In the genomic region with DNA sequence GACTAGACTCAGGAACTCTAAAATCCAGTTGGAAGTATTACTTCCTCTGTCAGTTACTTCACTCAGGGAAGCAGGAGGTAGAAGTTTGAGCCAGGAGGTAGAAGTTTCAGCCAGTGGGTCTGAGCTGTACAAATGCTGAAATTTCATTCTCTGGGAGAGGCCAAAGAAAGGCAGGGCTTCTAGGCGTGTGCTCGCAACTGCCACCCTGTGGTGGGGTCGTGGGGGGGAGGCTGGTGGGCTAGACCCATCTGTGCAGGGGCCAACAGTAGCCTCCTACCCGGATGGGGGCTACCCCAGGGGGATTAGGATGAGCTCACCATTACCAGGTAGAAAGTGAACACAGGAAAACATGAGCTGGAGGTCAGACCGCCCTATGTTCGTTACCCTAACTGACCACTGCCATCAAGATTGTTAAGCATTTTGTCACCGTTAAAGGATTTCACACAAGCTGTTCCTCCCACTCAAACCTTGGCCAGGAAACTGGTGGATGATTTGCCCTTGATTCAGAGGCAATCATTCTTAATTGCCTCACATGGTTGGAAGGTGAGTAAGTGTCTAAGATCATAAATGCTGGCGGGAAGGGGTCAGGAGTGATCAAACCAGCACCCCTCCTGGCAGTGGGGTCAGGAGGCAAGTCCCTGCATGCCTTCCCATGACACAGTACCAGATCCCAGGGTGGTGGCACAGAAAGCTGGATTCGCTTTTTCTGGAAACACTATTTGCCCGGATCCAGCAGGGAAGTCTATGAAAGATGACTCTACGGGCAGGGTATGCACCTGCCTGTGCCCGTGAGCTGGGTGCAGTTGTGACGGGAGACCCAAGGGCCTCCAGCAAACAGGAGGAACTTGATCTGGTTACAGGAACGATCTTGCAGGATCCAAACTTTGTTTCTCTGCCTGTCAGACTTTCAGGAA, we compare ENCODE assay signal across 9 cellular contexts. TPM values are rescaled to one million over a fixed set of nuclear protein-coding genes. Genes with fewer than 3 reads are reported as not detected.
DNase-seq lines count a peak whose midpoint lies in the region; ATAC-seq, FAIRE-seq and TF ChIP-seq lines count a peak whose summit lies in the region.
"Had no signal": no experiment of that assay in that cellular context is flagged by ENCODE, and none has a peak within 500 bp of the region (broad histone marks: within the 10 kb centered on the region; RNA-seq: fewer than 3 reads in every experiment).

No MANE protein-coding gene starts in this region.

- peak overlapping the region; percentile 91 for H3K27ac Mint-ChIP-seq in astrocyte (ENCODE audit: unreplicated experiment)

- intact Hi-C loops in IMR-90 (cut with micrococcal nuclease) = no loop called here

- H2AFZ ChIP-seq in ACC112 (ENCODE audit: low read length, unreplicated experiment) = peak overlapping the region; percentile 43
- H2AFZ ChIP-seq in IMR-90 (replicated peaks; ENCODE audit: low read length, poor library complexity) = peak overlapping the region; percentile 70
- H2AFZ ChIP-seq in astrocyte (ENCODE audit: low read depth, low read length) = no peak overlapping the region

- H3K79me1 ChIP-seq in IMR-90 (ENCODE audit: low read depth in 1 of 2, low read length in 2 of 2) = peaks cover 12 to 17% of the 10 kb centered on the region in 2 experiments

- H3K9ac ChIP-seq in IMR-90 (ENCODE audit: low read depth, low read length) (peak overlapping the region; percentile 43), astrocyte (ENCODE audit: low read length) (peak overlapping the region; percentile 76)

- TF ChIP-seq RAD21 in IMR-90 (IDR thresholded peaks at IDR 0.05; ENCODE audit: low read length) = 0 out of 2 replicates have a peak, but pooled peaks have one; percentile 15

- H3K36me3 ChIP-seq in ACC112 (ENCODE audit: insufficient read depth, low read length) = no peaks in the 10 kb centered on the region
- H3K36me3 ChIP-seq in IMR-90 (ENCODE audit: control insufficient read depth, insufficient read depth, low read length) = no peaks in the 10 kb centered on the region
- no peaks in the 10 kb centered on the region for H3K36me3 ChIP-seq in astrocyte (ENCODE audit: insufficient read depth, low read length)

- H3K4me1 Mint-ChIP-seq in astrocyte (ENCODE audit: low read depth, unreplicated experiment) = peaks cover 33% of the 10 kb centered on the region

- H3K9me3 ChIP-seq in IMR-90 (ENCODE audit: control insufficient read depth, insufficient read depth, low read length) (no peaks in the 10 kb centered on the region), astrocyte (ENCODE audit: insufficient read depth, low read depth, low read length) (peaks cover 3% of the 10 kb centered on the region)

- peak overlapping the region; percentile 98 for H2BK5ac ChIP-seq in IMR-90 (ENCODE audit: low read depth, low read length, poor library complexity, severe bottlenecking)

- peak; percentile 95 for FAIRE-seq in astrocyte (lab: Jason Lieb, UNC)
- FAIRE-seq: endometrium had no signal

- no peaks in the 10 kb centered on the region for H3K9me3 Mint-ChIP-seq in astrocyte (ENCODE audit: unreplicated experiment)

- H2BK20ac ChIP-seq in IMR-90 (ENCODE audit: low read depth, low read length) = peak overlapping the region; percentile 98

- H4K8ac ChIP-seq in IMR-90 (ENCODE audit: low read depth in 2 of 2, low read length in 2 of 2) = peak overlapping the region; percentile 72 to 89

- H3K4me3 ChIP-seq in ACC112 (ENCODE audit: low read depth, low read length) (peak overlapping the region; percentile 48), IMR-90 (ENCODE audit: insufficient read depth, low read depth, low read length) (no peak overlapping the region), astrocyte (ENCODE audit: insufficient read depth, low read depth, low read length) (peak overlapping the region; percentile 14)

- WGBS in IMR-90 (ENCODE audit: extremely low coverage in 2 of 2, insufficient read length in 1 of 2), 2 experiments = 46% methylated on average over 4 of the region's 14 CpGs; no CpG with 5 or more reads in 1 of the 2 experiments

- POLR2A ChIA-PET in IMR-90 (lab: Charles Lee; ENCODE audit: unreplicated experiment) = interaction anchor here (0.5 to 0.9 kb wide), 4 partner anchors 12 to 683 kb away, joined by 3 to 5 read pairs (median 4); no protein-coding TSS in a partner anchor

- DNase-seq in IMR-90 (peak; percentile 94), astrocyte (ENCODE audit: low read depth) (peak; percentile 99), left kidney (ENCODE audit: low read depth, low spot score) (peak; percentile 55), SIG-M5 (lab: John Stamatoyannopoulos, UW) (no peak), Ammon's horn (ENCODE audit: low spot score) (no peak), SK-N-DZ (ENCODE audit: low spot score) (no peak)

- in situ Hi-C loops in IMR-90 (cut with MboI; ENCODE audit: low sequenced_read_pairs) = no loop called here

- dilution Hi-C loops in IMR-90 (cut with HindIII; ENCODE audit: low sequenced_read_pairs, unreplicated experiment) = no loop called here

- peak; percentile 40; the same call in 1 of the 2 replicates for TF ChIP-seq POLR2A in IMR-90 (IDR thresholded peaks at IDR 0.05; ENCODE audit: low read depth, low read length)

- no TSS peak for BruUV-seq in IMR-90 (replicated peaks; lab: Mats Ljungman, UMichigan)

- peak overlapping the region; percentile 93 for H3K23ac ChIP-seq in IMR-90 (ENCODE audit: low read depth, low read length)

- peak overlapping the region; percentile 87 for H2AK9ac ChIP-seq in IMR-90 (replicated peaks; ENCODE audit: low read depth, low read length, poor library complexity)

- H3K27me3 ChIP-seq in ACC112 (ENCODE audit: insufficient read depth, low read length) (no peaks in the 10 kb centered on the region), IMR-90 (ENCODE audit: control insufficient read depth, insufficient read depth, low read length) (no peaks in the 10 kb centered on the region), astrocyte (ENCODE audit: insufficient read depth, low read length) (no peaks in the 10 kb centered on the region)

- H3K4me1 ChIP-seq in ACC112 (ENCODE audit: control insufficient read depth, insufficient read depth, low read length, unreplicated experiment) (peaks cover 56% of the 10 kb centered on the region), IMR-90 (ENCODE audit: control insufficient read depth, insufficient read depth, low read length) (peaks cover 24% of the 10 kb centered on the region), astrocyte (ENCODE audit: insufficient read depth, low read length) (peaks cover 44% of the 10 kb centered on the region)

- no peaks in the 10 kb centered on the region for H4K20me1 ChIP-seq in IMR-90 (ENCODE audit: insufficient read depth, low read length)
- no peaks in the 10 kb centered on the region for H4K20me1 ChIP-seq in astrocyte (ENCODE audit: insufficient read depth, low read length)

- peaks cover 9% of the 10 kb centered on the region; the same call in 1 of the 2 replicates for H3K9me1 ChIP-seq in IMR-90 (ENCODE audit: insufficient read depth, low read length)

- ATAC-seq in IMR-90 (ENCODE audit: low read depth) = peak; percentile 65
- ATAC-seq in HG02763 (IDR thresholded peaks at IDR 0.05; ENCODE audit: unreplicated experiment) = no peak

- H3K4me2 ChIP-seq in IMR-90 (ENCODE audit: low read depth, low read length) = peak overlapping the region; percentile 16
- H3K4me2 ChIP-seq in astrocyte (ENCODE audit: low read length) = peak overlapping the region; percentile 73

- H3K4me3 Mint-ChIP-seq in astrocyte (ENCODE audit: unreplicated experiment) = no peak overlapping the region

- no peaks in the 10 kb centered on the region for H3K27me3 Mint-ChIP-seq in astrocyte (ENCODE audit: low read depth, unreplicated experiment)

- peak overlapping the region; percentile 54 for H3K56ac ChIP-seq in IMR-90 (ENCODE audit: extremely low read depth, insufficient read depth, low read length)

- H4K5ac ChIP-seq in IMR-90 (ENCODE audit: low read depth, low read length) = peak overlapping the region; percentile 89

- H3K27ac ChIP-seq in ACC112 (ENCODE audit: low read depth, low read length) (peak overlapping the region; percentile 92), IMR-90 (ENCODE audit: insufficient read depth, low read length) (peak overlapping the region; percentile 75), astrocyte (ENCODE audit: low read depth, low read length) (peak overlapping the region; percentile 90)

- TF ChIP-seq CTCF in IMR-90 (conservative IDR thresholded peaks at IDR 0.05; ENCODE audit: low read depth, low read length) (peak; percentile 43), astrocyte (IDR thresholded peaks at IDR 0.05; ENCODE audit: insufficient read depth, low read depth, low read length) (peak; percentile 30)

- CTCF ChIA-PET in IMR-90 (lab: Yijun Ruan, JAX) = interaction anchor here (0.5 to 1.3 kb wide), 11 partner anchors 9 to 554 kb away, joined by 3 to 7 read pairs (median 4); no protein-coding TSS in a partner anchor

- peak overlapping the region; percentile 94 for H2AK5ac ChIP-seq in IMR-90 (ENCODE audit: low read depth, low read length)

- peak overlapping the region; percentile 87 for H4K91ac ChIP-seq in IMR-90 (ENCODE audit: insufficient read depth, low read depth, low read length)

- H2BK15ac ChIP-seq in IMR-90 (ENCODE audit: low read depth, low read length) = peak overlapping the region; percentile 89

- H2BK120ac ChIP-seq in IMR-90 (ENCODE audit: low read depth, low read length) = peak overlapping the region; percentile 96

- H3K18ac ChIP-seq in IMR-90 (ENCODE audit: low read depth, low read length) = peak overlapping the region; percentile 88

- H3K14ac ChIP-seq in IMR-90 (replicated peaks; ENCODE audit: low read depth, low read length) = peak overlapping the region; percentile 53

- H3K4ac ChIP-seq in IMR-90 (ENCODE audit: low read depth, low read length) = peak overlapping the region; percentile 99

- peaks cover 3% of the 10 kb centered on the region for H3K36me3 Mint-ChIP-seq in astrocyte (ENCODE audit: low read depth, unreplicated experiment)

- H3K79me2 ChIP-seq in ACC112 (ENCODE audit: control insufficient read depth, insufficient read depth, low read length, unreplicated experiment) = peaks cover 14% of the 10 kb centered on the region
- H3K79me2 ChIP-seq in astrocyte (ENCODE audit: insufficient read depth, low read length) = peaks cover 11% of the 10 kb centered on the region

TF ChIP-seq in IMR-90, 13 proteins besides CTCF, POLR2A, EP300 and RAD21 (continues in another document):
- TF ChIP-seq NFE2L2 (IDR thresholded peaks at IDR 0.05; ENCODE audit: low read depth, low read length) = no peak

RNA-seq across cellular contexts. Expression of a gene that starts 5.2 kb away (rescaled TPM):
- total RNA-seq in IMR-90 (2012; rRNA removed) (373 and 464 TPM in 2 replicates), astrocyte (104 and 115 TPM in 2 replicates)
- polyA plus RNA-seq in IMR-90 (2012; rRNA removed) = 550 and 574 TPM in 2 replicates
- 533 and 781 TPM in 2 replicates for polyA plus RNA-seq in IMR-90 (2012; cell fraction: cytosol; rRNA removed)
- 291 and 300 TPM in 2 replicates for polyA plus RNA-seq in IMR-90 (2012; cell fraction: nucleus; rRNA removed; ENCODE audit: low replicate concordance)
- polyA plus RNA-seq in SK-N-DZ (2014; cell fraction: cytosol; rRNA removed) = 15.6 and 17.7 TPM in 2 replicates
- polyA plus RNA-seq in SK-N-DZ (2014; cell fraction: nucleus; rRNA removed) = 7.0 and 16.6 TPM in 2 replicates

Comparison
In these comparisons a context has a peak if more than half of its experiments do, and no peak if none do; other contexts are left out.
1. DNase-seq: peak in IMR-90 (single experiment), astrocyte (single experiment) and left kidney (single experiment); none in SIG-M5 (single experiment), Ammon's horn (single experiment) and SK-N-DZ (single experiment).
2. Peak in every context shown above with its lines, with median percentiles within 50 percentile points of each other: H3K27ac ChIP-seq.